26 cellular contexts compared by ENCODE assay signal in genomic region chr13:40145139-40145538, GRCh38.
DNase-seq lines count a peak whose midpoint lies in the region; ATAC-seq lines count a peak whose summit lies in the region.
"Had no signal": no experiment of that assay in that cellular context is flagged by ENCODE, and none has a peak within 500 bp of the region (broad histone marks: within the 10 kb centered on the region; RNA-seq: fewer than 3 reads in every experiment).

No MANE protein-coding gene starts in this region.

- H3K27ac ChIP-seq in CD4-positive, CD25-positive, alpha-beta regulatory T cell (ENCODE audit: insufficient read depth, low read length, poor library complexity, severe bottlenecking): no peak overlapping the region
- H3K27ac ChIP-seq: 22Rv1, HL-60, SJCRH30, tibial nerve had no signal

- H3K27me3 ChIP-seq in CD4-positive, CD25-positive, alpha-beta regulatory T cell (ENCODE audit: control insufficient read depth, insufficient read depth, low read length): no peaks in the 10 kb centered on the region
- H3K27me3 ChIP-seq: SJCRH30, tibial nerve had no signal

- no peaks in the 10 kb centered on the region for H3K9me3 ChIP-seq in CD4-positive, CD25-positive, alpha-beta regulatory T cell (ENCODE audit: control insufficient read depth in 2 of 2, low read length in 2 of 2)
- H3K9me3 ChIP-seq: SJCRH30, tibial nerve had no signal

- H3K4me3 Mint-ChIP-seq in CD4-positive, CD25-positive, alpha-beta regulatory T cell: peak overlapping the region in 2 of 4 donors; percentile 13 to 36
- H3K4me3 Mint-ChIP-seq: memory B cell; stimulated activated naive CD8-positive, alpha-beta T cell treated with anti-CD3 and anti-CD28 coated beads, Interleukin-15, Interleukin-2, amounts not matched to agents 100 ng/mL and 50 ng/mL, for 24 hours had no signal

- peak overlapping the region; percentile 65 to 80 (median 66) for H3K27ac Mint-ChIP-seq in CD4-positive, CD25-positive, alpha-beta regulatory T cell
- H3K27ac Mint-ChIP-seq: stimulated activated naive CD8-positive, alpha-beta T cell treated with anti-CD3 and anti-CD28 coated beads, Interleukin-15, Interleukin-2, amounts not matched to agents 100 ng/mL and 50 ng/mL, for 24 hours had no signal

- no peaks in the 10 kb centered on the region for H3K36me3 ChIP-seq in CD4-positive, CD25-positive, alpha-beta regulatory T cell (ENCODE audit: control insufficient read depth, insufficient read depth, low read length)
- H3K36me3 ChIP-seq: SJCRH30, tibial nerve had no signal

- H3K4me1 Mint-ChIP-seq in CD4-positive, CD25-positive, alpha-beta regulatory T cell: peaks cover 36 to 67% (median 44%) of the 10 kb centered on the region in 4 donors

- no peaks in the 10 kb centered on the region for H3K9me3 Mint-ChIP-seq in CD4-positive, CD25-positive, alpha-beta regulatory T cell
- H3K9me3 Mint-ChIP-seq: CD8-positive, alpha-beta memory T cell; memory B cell; stimulated activated naive CD8-positive, alpha-beta T cell treated with anti-CD3 and anti-CD28 coated beads, Interleukin-15, Interleukin-2, amounts not matched to agents 100 ng/mL and 50 ng/mL, for 24 hours had no signal

- H3K27me3 Mint-ChIP-seq in CD4-positive, CD25-positive, alpha-beta regulatory T cell: no peaks in the 10 kb centered on the region
- H3K27me3 Mint-ChIP-seq: CD8-positive, alpha-beta memory T cell; memory B cell; stimulated activated naive CD8-positive, alpha-beta T cell treated with anti-CD3 and anti-CD28 coated beads, Interleukin-15, Interleukin-2, amounts not matched to agents 100 ng/mL and 50 ng/mL, for 24 hours had no signal

- no peaks in the 10 kb centered on the region for H3K36me3 Mint-ChIP-seq in CD4-positive, CD25-positive, alpha-beta regulatory T cell
- H3K36me3 Mint-ChIP-seq: memory B cell had no signal

- H3K4me1 ChIP-seq in CD4-positive, CD25-positive, alpha-beta regulatory T cell (ENCODE audit: control insufficient read depth, insufficient read depth, low read length, poor library complexity, severe bottlenecking): peaks cover 42% of the 10 kb centered on the region
- H3K4me1 ChIP-seq: foreskin keratinocyte, SJCRH30 had no signal

- DNase-seq in activated CD4-positive, CD25-positive, alpha-beta regulatory T cell treated with anti-CD3 and anti-CD28 coated beads, Interleukin-2, amount 50 U/mL, for 16 hours (ENCODE audit: low read depth, low spot score): peak; percentile 16
- DNase-seq in activated CD4-positive, CD25-positive, alpha-beta regulatory T cell (lab: John Stamatoyannopoulos, UW): no peak
- DNase-seq in CD4-positive, CD25-positive, alpha-beta regulatory T cell: peak; percentile 6 to 56 (median 19)
- DNase-seq in activated T-cell treated with anti-CD3 and anti-CD28 coated beads, Interleukin-2, amount 50 U/mL, for 48 hours: peak; percentile 50 to 61
- peak; percentile 9 for DNase-seq in stimulated activated CD4-positive, alpha-beta T cell treated with anti-CD3 and anti-CD28 coated beads, Interleukin-2, amount 100 ng/mL, for 4 hours (ENCODE audit: low read depth)
- DNase-seq in HPDE6-E6E7 (ENCODE audit: extremely low spot score) (no peak), SIG-M5 treated with dmso at 0.1 percent for 504 hours (lab: John Stamatoyannopoulos, UW; ENCODE audit: unreplicated experiment) (no peak)
- DNase-seq: activated gamma-delta T cell; amygdala; effector memory CD4-positive, alpha-beta T cell; foreskin keratinocyte; left cardiac atrium; NCI-H1694; NCI-H2171; NCI-H510A treated with DMSO at 0.1 percent for 48 hours; SJCRH30 had no signal

- peak in 1 of 2 donors; percentile 59 for ATAC-seq in CD4-positive, CD25-positive, alpha-beta regulatory T cell (ENCODE audit: low read depth in 2 of 2)
- ATAC-seq in GM18498 (IDR thresholded peaks at IDR 0.05; ENCODE audit: unreplicated experiment): no peak
- ATAC-seq: esophagus mucosa, foreskin keratinocyte, HepG2, left cardiac atrium, sciatic nerve had no signal

- H3K4me3 ChIP-seq in CD4-positive, CD25-positive, alpha-beta regulatory T cell (ENCODE audit: low read depth, low read length): no peak overlapping the region
- H3K4me3 ChIP-seq: SJCRH30, tibial nerve had no signal

Comparison
In these comparisons a context has a peak if more than half of its experiments do, and no peak if none do; other contexts are left out.
1. DNase-seq: peak in activated CD4-positive, CD25-positive, alpha-beta regulatory T cell treated with anti-CD3 and anti-CD28 coated beads, Interleukin-2, amount 50 U/mL, for 16 hours (single experiment), CD4-positive, CD25-positive, alpha-beta regulatory T cell (3 of 3), activated T-cell treated with anti-CD3 and anti-CD28 coated beads, Interleukin-2, amount 50 U/mL, for 48 hours (2 of 2) and stimulated activated CD4-positive, alpha-beta T cell treated with anti-CD3 and anti-CD28 coated beads, Interleukin-2, amount 100 ng/mL, for 4 hours (single experiment); none in activated CD4-positive, CD25-positive, alpha-beta regulatory T cell (0 of 4), HPDE6-E6E7 (single experiment) and SIG-M5 treated with dmso at 0.1 percent for 504 hours (single experiment).